Comparison of ENCODE assay signal across 28 cellular contexts in the genomic region with DNA sequence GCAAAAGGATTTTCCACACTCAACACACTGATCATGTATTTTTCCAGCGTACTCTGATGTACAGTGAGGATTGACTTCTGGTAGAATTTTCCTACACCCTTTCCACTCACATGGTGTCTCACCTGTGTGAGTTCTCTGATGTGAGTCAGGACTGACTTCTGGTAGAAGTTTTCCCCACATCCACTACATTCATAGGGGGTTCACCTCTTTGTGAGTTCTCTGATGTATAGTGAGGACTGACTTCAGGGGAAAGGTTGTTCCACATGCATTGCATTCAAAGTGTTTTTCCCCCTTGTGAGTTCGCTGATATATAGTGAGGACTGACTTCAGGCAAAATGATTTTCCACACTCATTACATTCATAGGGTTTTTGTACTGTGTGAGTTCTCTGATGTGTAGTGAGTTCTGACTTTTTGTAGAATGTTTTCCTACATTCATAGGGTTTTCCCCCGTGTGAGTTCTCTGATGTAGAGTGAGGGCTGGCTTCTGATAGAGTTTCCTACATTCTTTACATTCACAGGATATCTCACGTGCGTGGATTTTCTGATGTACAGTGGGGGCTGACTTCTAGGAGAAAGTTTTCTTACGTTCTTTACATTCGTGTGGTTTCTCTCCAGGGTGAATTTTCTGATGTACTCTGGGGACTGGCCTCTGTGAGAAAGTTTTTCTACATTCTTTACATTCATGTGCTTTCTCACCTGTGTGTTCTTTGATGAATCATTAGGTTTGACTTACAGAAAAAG.
"Had no signal": no experiment of that assay in that cellular context is flagged by ENCODE, and none has a peak within 500 bp of the region (broad histone marks: within the 10 kb centered on the region; RNA-seq: fewer than 3 reads in every experiment).

No MANE protein-coding gene starts in this region.

- DNase-seq: effector CD8-positive, alpha-beta T cell; endodermal cell; foreskin fibroblast; gastrocnemius medialis; heart left ventricle; kidney; mammary epithelial cell; natural killer cell; occipital lobe; ovary; posterior cingulate gyrus; psoas muscle; right cardiac atrium; sigmoid colon; spleen; stimulated activated CD4-positive, alpha-beta T cell treated with anti-CD3 and anti-CD28 coated beads, Interleukin-4, amount 100 ng/mL, for 4 hours; stimulated activated naive CD8-positive, alpha-beta T cell treated with anti-CD3 and anti-CD28 coated beads, Interleukin-15, Interleukin-2, amounts not matched to agents 100 U/mL and 50 U/mL, for 24 hours; upper lobe of left lung had no signal

- FAIRE-seq: colon, kidney, urothelium cell line had no signal

- H2AFZ ChIP-seq: hepatocyte had no signal

- ATAC-seq: esophagus mucosa; gastrocnemius medialis; heart left ventricle; left lobe of liver; natural killer cell; psoas muscle; right cardiac atrium; stimulated activated memory B cell treated with anti-CD40 and anti-IgM and Interleukin-4, amounts not matched to agents 10 μg/mL and 1 μg/mL and 100 μg/mL, for 72 hours; stimulated activated naive CD8-positive, alpha-beta T cell treated with anti-CD3 and anti-CD28 coated beads, Interleukin-15, Interleukin-2, amounts not matched to agents 100 U/mL and 50 U/mL, for 24 hours had no signal

- H3K27me3 Mint-ChIP-seq: stimulated activated memory B cell treated with anti-CD40 and anti-IgM and Interleukin-4, amounts not matched to agents 10 μg/mL and 1 μg/mL and 100 μg/mL, for 72 hours had no signal

- H3K79me2 ChIP-seq: hepatocyte had no signal

- H3K4me1 Mint-ChIP-seq: endodermal cell; natural killer cell; stimulated activated memory B cell treated with anti-CD40 and anti-IgM and Interleukin-4, amounts not matched to agents 10 μg/mL and 1 μg/mL and 100 μg/mL, for 72 hours had no signal

- H3K4me2 ChIP-seq: hepatocyte had no signal

- H3K4me1 ChIP-seq: gastrocnemius medialis, heart left ventricle, psoas muscle, sigmoid colon, spleen, tibial nerve, upper lobe of left lung had no signal

- H3K27ac ChIP-seq: epithelial cell of prostate, gastrocnemius medialis, heart left ventricle, hepatocyte, ovary, psoas muscle, sigmoid colon, skin epidermis, spleen, thoracic aorta, tibial nerve, upper lobe of left lung had no signal

- H3K27ac Mint-ChIP-seq: endodermal cell; natural killer cell; stimulated activated memory B cell treated with anti-CD40 and anti-IgM and Interleukin-4, amounts not matched to agents 10 μg/mL and 1 μg/mL and 100 μg/mL, for 72 hours had no signal

- H3K27me3 ChIP-seq: gastrocnemius medialis, heart left ventricle, hepatocyte, ovary, sigmoid colon, spleen, tibial nerve, upper lobe of left lung had no signal

- H3K36me3 ChIP-seq: gastrocnemius medialis, heart left ventricle, ovary, sigmoid colon, spleen, thoracic aorta, tibial nerve, upper lobe of left lung had no signal

- H3K4me3 Mint-ChIP-seq: endodermal cell; natural killer cell; stimulated activated memory B cell treated with anti-CD40 and anti-IgM and Interleukin-4, amounts not matched to agents 10 μg/mL and 1 μg/mL and 100 μg/mL, for 72 hours had no signal

- H3K4me3 ChIP-seq: gastrocnemius medialis, heart left ventricle, hepatocyte, ovary, psoas muscle, sigmoid colon, skin epidermis, spleen, thoracic aorta, tibial nerve, upper lobe of left lung had no signal
